ENCODE assay signal across 8 cellular contexts in genomic region chr3:12994607-12995388, GRCh38.
DNase-seq lines count a peak whose midpoint lies in the region; ATAC-seq, FAIRE-seq and TF ChIP-seq lines count a peak whose summit lies in the region.

No MANE protein-coding gene starts in this region.

- peaks cover 34% of the 10 kb centered on the region for H3K4me1 ChIP-seq in GM12878 (ENCODE audit: control insufficient read depth, insufficient read depth, low read length)
- H3K4me1 ChIP-seq in iPS-15b (ENCODE audit: control insufficient read depth, insufficient read depth, low read length) = peaks cover 5% of the 10 kb centered on the region

- BruUV-seq in GM12878 (replicated peaks; lab: Mats Ljungman, UMichigan) = no TSS peak

- intact Hi-C loops in GM12878 (cut with micrococcal nuclease; ENCODE audit: unreplicated experiment) = loop anchor here (2.0 to 5.0 kb wide), 3 partner anchors 18 to 78 kb away; partner anchors contain the start of gene IQSEC1

- CTCF ChIA-PET in GM12878 (lab: Yijun Ruan, JAX) = interaction anchor here (0.7 to 4.9 kb wide), 23 partner anchors 10 to 153 kb away, joined by 3 to 57 read pairs (median 4); partner anchors contain the start of gene RPL32

- H3K79me2 ChIP-seq in GM12878 (ENCODE audit: control insufficient read depth, insufficient read depth, low read length) = peaks cover 62% of the 10 kb centered on the region

- H4K20me1 ChIP-seq in GM12878 (ENCODE audit: control insufficient read depth, insufficient read depth) = no peaks in the 10 kb centered on the region

- H3K4me3 ChIP-seq in GM12875 (ENCODE audit: low read depth, low read length) (peak overlapping the region; percentile 43), HFF-Myc (replicated peaks; ENCODE audit: low read depth, low read length) (peak overlapping the region; percentile 49), GM12878 (peak overlapping the region; percentile 89), iPS-15b (ENCODE audit: low read depth, low read length) (peak overlapping the region; percentile 74), skeletal muscle cell (ENCODE audit: low read depth, low read length) (peak overlapping the region; percentile 63)

- POLR2A ChIA-PET in GM12878 (lab: Charles Lee) = interaction anchor here (0.5 to 3.0 kb wide), 10 partner anchors 11 to 75 kb away, joined by 3 to 17 read pairs (median 4); no protein-coding TSS in a partner anchor

- H3K36me3 ChIP-seq in GM12878 (ENCODE audit: control insufficient read depth in 2 of 2, insufficient read depth in 2 of 2, low read length in 1 of 2) (peaks cover 0 to 14% of the 10 kb centered on the region in 2 experiments; a peak in 1 of 4 replicates), iPS-15b (ENCODE audit: control insufficient read depth, insufficient read depth, low read length) (no peaks in the 10 kb centered on the region)

- peak; percentile 61 for TF ChIP-seq RAD21 in GM12878 (IDR thresholded peaks at IDR 0.05; ENCODE audit: insufficient read depth, low read depth, low read length)

- peak; percentile 75 for TF ChIP-seq POLR2A in GM12878 (IDR thresholded peaks at IDR 0.05; ENCODE audit: low read depth, low read length)

- in situ Hi-C loops in GM12878 (cut with MboI) = no loop called here

- H3K27ac ChIP-seq in GM12878 (ENCODE audit: control insufficient read depth, insufficient read depth) = peak overlapping the region; percentile 79

- H3K9ac ChIP-seq in GM12878 (ENCODE audit: control insufficient read depth, insufficient read depth, low read length) (peak overlapping the region; percentile 56), iPS-15b (ENCODE audit: low read depth, low read length) (peak overlapping the region; percentile 12)

- H3K27me3 ChIP-seq in GM12878 (replicated peaks in 1 of 2; ENCODE audit: control insufficient read depth in 2 of 2, insufficient read depth in 2 of 2, low read length in 1 of 2) (no peaks in the 10 kb centered on the region), iPS-15b (ENCODE audit: control insufficient read depth, insufficient read depth, low read length) (peaks cover 10% of the 10 kb centered on the region)

- TF ChIP-seq CTCF in GM12875 (IDR thresholded peaks at IDR 0.05; ENCODE audit: borderline replicate concordance, insufficient read depth, low read depth, low read length) (peak; percentile 91), HFF-Myc (IDR thresholded peaks at IDR 0.05; ENCODE audit: low read depth, low read length, missing control alignments) (peak; percentile 88), GM12878 (IDR thresholded peaks at IDR 0.05 in 2 of 3, conservative IDR thresholded peaks at IDR 0.05 in 1 of 3; ENCODE audit: control insufficient read depth in 2 of 3, extremely low read depth in 1 of 3, insufficient read depth in 1 of 3, low read depth in 3 of 3, low read length in 3 of 3) (peak; percentile 87 to 90 (median 90))

- RAD21 ChIA-PET in GM12878 (lab: Charles Lee; ENCODE audit: unreplicated experiment) = interaction anchor here (0.7 to 4.3 kb wide), 16 partner anchors 8 to 128 kb away, joined by 3 to 43 read pairs (median 4); no protein-coding TSS in a partner anchor

- SMC1A ChIA-PET in GM12878 (lab: Charles Lee; ENCODE audit: uncharacterized antibody, unreplicated experiment) = interaction anchor here (0.9 to 4.1 kb wide), 11 partner anchors 9 to 125 kb away, joined by 3 to 14 read pairs (median 5); no protein-coding TSS in a partner anchor

- peak overlapping the region; percentile 59 for H2AFZ ChIP-seq in GM12878 (ENCODE audit: control insufficient read depth, low read depth, low read length)

- FAIRE-seq in GM12878 (lab: Jason Lieb, UNC) = no peak

- peak; percentile 90 for ATAC-seq in GM12878

- no peak for TF ChIP-seq EP300 in GM12878 (IDR thresholded peaks at IDR 0.05; ENCODE audit: borderline replicate concordance in 1 of 2, control insufficient read depth in 1 of 2, low read depth in 2 of 2, low read length in 2 of 2)

- peak overlapping the region; percentile 79 for H3K4me2 ChIP-seq in GM12878 (ENCODE audit: control insufficient read depth, insufficient read depth)

- no peaks in the 10 kb centered on the region for H3K9me3 ChIP-seq in GM12878 (replicated peaks; ENCODE audit: control insufficient read depth, insufficient read depth, low read length)
- H3K9me3 ChIP-seq in iPS-15b (ENCODE audit: control insufficient read depth, insufficient read depth, low read length) = no peaks in the 10 kb centered on the region

- DNase-seq in HFF-Myc (ENCODE audit: extremely low read depth, low read depth) = no peak
- peak; percentile 78 for DNase-seq in MV-4-11 (lab: John Stamatoyannopoulos, UW)
- peak; percentile 79 for DNase-seq in T1000 (lab: John Stamatoyannopoulos, UW)
- no peak for DNase-seq in GM12878 (ENCODE audit: low read depth, low spot score)
- DNase-seq in skeletal muscle cell (ENCODE audit: low read depth) = no peak
- no peak for DNase-seq in A172 (ENCODE audit: low spot score)

- 1% methylated on average over 58 of the region's 58 CpGs for WGBS in GM12878 (ENCODE audit: insufficient coverage, insufficient replicate concordance, low lambda C conversion rate, missing lambda C conversion rate)

TF ChIP-seq in GM12878, 131 proteins besides CTCF, POLR2A, EP300 and RAD21 (continues in another document):
- TF ChIP-seq NFYA (IDR thresholded peaks at IDR 0.05; ENCODE audit: borderline replicate concordance, low read depth, low read length) = no peak
- 0 out of 2 replicates have a peak, but pooled peaks have one; percentile 28 for TF ChIP-seq JUND (IDR thresholded peaks at IDR 0.05; ENCODE audit: low read depth, low read length)
- TF ChIP-seq RELB (IDR thresholded peaks at IDR 0.05; ENCODE audit: low read depth) = 0 out of 2 replicates have a peak, but pooled peaks have one; percentile 20
- TF ChIP-seq, protein P1, sequence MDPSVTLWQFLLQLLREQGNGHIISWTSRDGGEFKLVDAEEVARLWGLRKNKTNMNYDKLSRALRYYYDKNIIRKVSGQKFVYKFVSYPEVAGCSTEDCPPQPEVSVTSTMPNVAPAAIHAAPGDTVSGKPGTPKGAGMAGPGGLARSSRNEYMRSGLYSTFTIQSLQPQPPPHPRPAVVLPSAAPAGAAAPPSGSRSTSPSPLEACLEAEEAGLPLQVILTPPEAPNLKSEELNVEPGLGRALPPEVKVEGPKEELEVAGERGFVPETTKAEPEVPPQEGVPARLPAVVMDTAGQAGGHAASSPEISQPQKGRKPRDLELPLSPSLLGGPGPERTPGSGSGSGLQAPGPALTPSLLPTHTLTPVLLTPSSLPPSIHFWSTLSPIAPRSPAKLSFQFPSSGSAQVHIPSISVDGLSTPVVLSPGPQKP (IDR thresholded peaks at IDR 0.05; ENCODE audit: low read depth, low read length) = peak; percentile 66; the same call in 1 of the 2 replicates
- 0 out of 2 replicates have a peak, but pooled peaks have one; percentile 20 for TF ChIP-seq ZNF592 (IDR thresholded peaks at IDR 0.05)
- peak; percentile 83 for TF ChIP-seq IKZF1 (conservative IDR thresholded peaks at IDR 0.05)
- peak; percentile 50 to 59; a peak in 3 of 4 replicates for TF ChIP-seq IKZF2 (IDR thresholded peaks at IDR 0.05)
- no peak for TF ChIP-seq TAF1 (IDR thresholded peaks at IDR 0.05; ENCODE audit: borderline replicate concordance, low read depth, low read length)
- TF ChIP-seq ZNF207 (IDR thresholded peaks at IDR 0.05; ENCODE audit: borderline replicate concordance) = 0 out of 2 replicates have a peak, but pooled peaks have one; percentile 30
- TF ChIP-seq LARP7 (IDR thresholded peaks at IDR 0.05) = 0 out of 2 replicates have a peak, but pooled peaks have one; percentile 59
- no peak for TF ChIP-seq SRF (IDR thresholded peaks at IDR 0.05; ENCODE audit: low read depth in 2 of 2, low read length in 2 of 2)

Comparison
In these comparisons a context has a peak if more than half of its experiments do, and no peak if none do; other contexts are left out.
1. DNase-seq: peak in MV-4-11 (single experiment) and T1000 (single experiment); none in HFF-Myc (single experiment), GM12878 (single experiment), skeletal muscle cell (single experiment) and A172 (single experiment).
2. Peak in every context shown above with its lines, with median percentiles within 50 percentile points of each other: H3K4me3 ChIP-seq and CTCF ChIP-seq.